8 cellular contexts compared by ENCODE assay signal in genomic region chr21:42010507-42011493, GRCh38. TPM values are rescaled to one million over a fixed set of nuclear protein-coding genes. Genes with fewer than 3 reads are reported as not detected.
A peak's percentile ranks its signal among the peaks of the same experiment; 100 is the strongest.
DNase-seq lines count a peak whose midpoint lies in the region; ATAC-seq and TF ChIP-seq lines count a peak whose summit lies in the region.

No MANE protein-coding gene starts in this region.

- H3K23ac ChIP-seq in neuronal stem cell (ENCODE audit: low read depth, low read length, poor library complexity) = peak overlapping the region; percentile 67

- peak; percentile 25 for ATAC-seq in GM18511 (IDR thresholded peaks at IDR 0.05; ENCODE audit: unreplicated experiment)
- ATAC-seq in HG02884 (IDR thresholded peaks at IDR 0.05; ENCODE audit: unreplicated experiment) = peak; percentile 16

- peak overlapping the region; percentile 85 for H3K27ac ChIP-seq in neuronal stem cell (replicated peaks; ENCODE audit: low read length)

- H2BK5ac ChIP-seq in neuronal stem cell (ENCODE audit: low read length) = no peak overlapping the region

- H4K91ac ChIP-seq in neuronal stem cell (ENCODE audit: low read depth, low read length, poor library complexity) = no peak overlapping the region

- H3K4me3 ChIP-seq in fibroblast of villous mesenchyme (ENCODE audit: low read depth, low read length) (peak overlapping the region; percentile 76), neuronal stem cell (ENCODE audit: low read length in 2 of 2) (peak overlapping the region; percentile 55 to 92)

- H3K9me3 ChIP-seq in neuronal stem cell (replicated peaks in 1 of 2; ENCODE audit: control insufficient read depth in 2 of 2, insufficient read depth in 1 of 2, low read depth in 1 of 2, low read length in 2 of 2) = peaks cover 2 to 10% of the 10 kb centered on the region in 2 donors

- peak; percentile 8 for TF ChIP-seq CTCF in fibroblast of villous mesenchyme (IDR thresholded peaks at IDR 0.05; ENCODE audit: insufficient read depth, low read depth, low read length)

- WGBS in neuronal stem cell (ENCODE audit: extremely low coverage in 2 of 2, insufficient read length in 2 of 2, insufficient replicate concordance in 1 of 2), 2 donors = no CpG with 5 or more reads among the region's 120 CpGs

- no peaks in the 10 kb centered on the region for H3K79me1 ChIP-seq in neuronal stem cell (ENCODE audit: low read depth, low read length)

- H2AK5ac ChIP-seq in neuronal stem cell (ENCODE audit: low read depth, low read length) = no peak overlapping the region

- H3K4ac ChIP-seq in neuronal stem cell (ENCODE audit: low read length) = no peak overlapping the region

- no peak overlapping the region for H2BK120ac ChIP-seq in neuronal stem cell (ENCODE audit: low read depth, low read length)

- DNase-seq in AG20443 (ENCODE audit: low spot score) (peak; percentile 53), NCI-H2171 treated with DMSO at 0.1 percent for 48 hours (lab: John Stamatoyannopoulos, UW) (peak; percentile 57), activated T-cell treated with anti-CD3 and anti-CD28 coated beads for 48 hours (ENCODE audit: low read depth) (peak; percentile 6), fibroblast of villous mesenchyme (ENCODE audit: low read depth) (peak; percentile 25), neuronal stem cell (ENCODE audit: low spot score) (peak; percentile 17), foreskin melanocyte (no peak)

- peak overlapping the region; percentile 82 for H3K4me2 ChIP-seq in neuronal stem cell (ENCODE audit: insufficient read depth, low read length, poor library complexity, severe bottlenecking)

- no peak overlapping the region for H4K8ac ChIP-seq in neuronal stem cell (ENCODE audit: low read depth, low read length)

- H2AFZ ChIP-seq in neuronal stem cell (ENCODE audit: low read length) = peak overlapping the region; percentile 96

- no peak overlapping the region for H2BK15ac ChIP-seq in neuronal stem cell (ENCODE audit: low read length)

- no peak overlapping the region for H2BK12ac ChIP-seq in neuronal stem cell (ENCODE audit: low read length)

- peaks cover 0 to 22% of the 10 kb centered on the region in 2 donors for H3K36me3 ChIP-seq in neuronal stem cell (replicated peaks in 1 of 2; ENCODE audit: control insufficient read depth in 2 of 2, insufficient read depth in 2 of 2, low read length in 2 of 2)

- H3K14ac ChIP-seq in neuronal stem cell (ENCODE audit: low read length) = no peak overlapping the region

- peak overlapping the region; percentile 97 for H3K18ac ChIP-seq in neuronal stem cell (ENCODE audit: low read length)

- H3K4me1 ChIP-seq in neuronal stem cell (ENCODE audit: control insufficient read depth in 2 of 2, insufficient read depth in 1 of 2, low read depth in 1 of 2, low read length in 2 of 2) = peaks cover 0 to 1% of the 10 kb centered on the region in 2 donors

- H3K27me3 ChIP-seq in neuronal stem cell (ENCODE audit: control insufficient read depth in 3 of 3, insufficient read depth in 3 of 3, low read depth in 1 of 3, low read length in 3 of 3) = peaks cover 0 to 22% (median 8%) of the 10 kb centered on the region in 3 experiments

- H3K9ac ChIP-seq in neuronal stem cell (ENCODE audit: low read depth, low read length, poor library complexity) = peak overlapping the region; percentile 70

RNA-seq across cellular contexts. Expression of gene ZBTB21, which starts 0.6 kb away (rescaled TPM):
- total RNA-seq in fibroblast of villous mesenchyme = 18.7 and 19.0 TPM in 2 replicates
- 11.2 TPM for polyA plus RNA-seq in neuronal stem cell (2013, experiment 1 of 2)
- 11.2 TPM for polyA plus RNA-seq in neuronal stem cell (2013, experiment 2 of 2)

RNA-seq across cellular contexts. Expression of gene C2CD2, which starts 57.0 kb away (rescaled TPM):
- 22.2 and 25.0 TPM in 2 replicates for total RNA-seq in fibroblast of villous mesenchyme
- polyA plus RNA-seq in neuronal stem cell (2013, experiment 1 of 2) = 9.9 TPM
- polyA plus RNA-seq in neuronal stem cell (2013, experiment 2 of 2) = 10.7 TPM
